ENCODE assay signal across 13 cellular contexts in the genomic region with DNA sequence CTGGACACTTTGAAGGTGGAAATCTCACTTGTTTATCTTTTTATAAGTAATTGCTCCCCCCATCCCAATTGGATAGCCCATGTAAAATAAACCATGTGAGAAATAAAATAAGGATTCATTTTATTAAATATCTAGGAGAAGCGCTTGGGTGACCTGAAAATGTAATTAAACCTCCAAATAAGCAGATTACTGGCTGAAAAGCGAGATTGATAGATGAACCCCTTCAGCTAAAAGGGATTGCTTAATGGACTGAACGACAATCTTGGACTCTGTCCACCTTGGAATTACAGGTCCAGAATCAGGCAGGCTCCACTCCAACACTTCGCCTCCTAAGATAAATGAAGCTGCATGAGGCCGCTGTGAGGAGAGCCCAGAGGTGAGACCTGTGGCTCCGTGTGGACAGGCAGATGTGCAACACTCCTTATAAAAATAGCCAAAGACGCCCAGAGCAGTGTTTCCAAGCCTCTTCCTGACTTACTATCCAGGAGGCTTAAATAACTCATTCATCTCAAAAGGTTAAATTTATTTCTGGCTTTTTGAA.
"Had no signal": no experiment of that assay in that cellular context is flagged by ENCODE, and none has a peak within 500 bp of the region (broad histone marks: within the 10 kb centered on the region; RNA-seq: fewer than 3 reads in every experiment).

No MANE protein-coding gene starts in this region.

- ATAC-seq: foreskin keratinocyte had no signal

- H3K27me3 ChIP-seq: colonic mucosa, heart left ventricle, thyroid gland had no signal

- H3K9me3 ChIP-seq: colonic mucosa, esophagus squamous epithelium, heart left ventricle, thyroid gland had no signal

- DNase-seq: activated CD4-positive, alpha-beta memory T cell treated with anti-CD3 and anti-CD28 coated beads, Interleukin-2, amount 10 ng/mL, durations not matched to agents 7 days and 5 days; activated CD4-positive, alpha-beta T cell treated with anti-CD3 and anti-CD28 coated beads for 1 hour; activated gamma-delta T cell treated with Interleukin-2 at 50 U/mL for 16 hours; activated naive CD8-positive, alpha-beta T cell treated with anti-CD3 and anti-CD28 coated beads for 36 hours; activated T-cell treated with anti-CD3 and anti-CD28 coated beads, Interleukin-2, amount 50 U/mL, for 48 hours; colonic mucosa; esophagus squamous epithelium; foreskin keratinocyte; mesendoderm; T-helper 9 cell; thyroid gland had no signal

- H3K4me1 Mint-ChIP-seq: activated CD4-positive, alpha-beta memory T cell treated with anti-CD3 and anti-CD28 coated beads, Interleukin-2, amount 10 ng/mL, durations not matched to agents 7 days and 5 days; activated naive CD8-positive, alpha-beta T cell treated with anti-CD3 and anti-CD28 coated beads for 36 hours had no signal

- H3K27ac ChIP-seq: colonic mucosa, foreskin keratinocyte, thyroid gland had no signal

- H3K9me3 Mint-ChIP-seq: activated CD4-positive, alpha-beta memory T cell treated with anti-CD3 and anti-CD28 coated beads, Interleukin-2, amount 10 ng/mL, durations not matched to agents 7 days and 5 days; activated naive CD8-positive, alpha-beta T cell treated with anti-CD3 and anti-CD28 coated beads for 36 hours had no signal

- H3K4me3 Mint-ChIP-seq: activated CD4-positive, alpha-beta memory T cell treated with anti-CD3 and anti-CD28 coated beads, Interleukin-2, amount 10 ng/mL, durations not matched to agents 7 days and 5 days; activated naive CD8-positive, alpha-beta T cell treated with anti-CD3 and anti-CD28 coated beads for 36 hours had no signal

- H3K27ac Mint-ChIP-seq: activated CD4-positive, alpha-beta memory T cell treated with anti-CD3 and anti-CD28 coated beads, Interleukin-2, amount 10 ng/mL, durations not matched to agents 7 days and 5 days; activated naive CD8-positive, alpha-beta T cell treated with anti-CD3 and anti-CD28 coated beads for 36 hours had no signal

- H3K4me3 ChIP-seq: colonic mucosa, esophagus squamous epithelium, heart left ventricle, skin epidermis, thyroid gland had no signal

- H3K36me3 Mint-ChIP-seq: activated naive CD8-positive, alpha-beta T cell treated with anti-CD3 and anti-CD28 coated beads for 36 hours had no signal
